Comparison of ENCODE assay signal across 29 cellular contexts in genomic region chr14:53695692-53696091, GRCh38.
"Had no signal": no experiment of that assay in that cellular context is flagged by ENCODE, and none has a peak within 500 bp of the region (broad histone marks: within the 10 kb centered on the region; RNA-seq: fewer than 3 reads in every experiment).

No MANE protein-coding gene starts in this region.

- H3K27ac Mint-ChIP-seq: activated CD4-positive, alpha-beta memory T cell treated with anti-CD3 and anti-CD28 coated beads, Interleukin-2, amount 10 ng/mL, durations not matched to agents 7 days and 5 days; activated CD8-positive, alpha-beta memory T cell treated with anti-CD3 and anti-CD28 coated beads, Interleukin-2, amount 10 ng/mL, durations not matched to agents 7 days and 5 days; activated naive CD4-positive, alpha-beta T cell treated with anti-CD3 and anti-CD28 coated beads, Interleukin-2, amount 10 ng/mL, durations not matched to agents 7 days and 5 days; activated naive CD8-positive, alpha-beta T cell had no signal

- H3K9me3 ChIP-seq: SJCRH30 had no signal

- H3K36me3 ChIP-seq: brain microvascular endothelial cell, SJCRH30, WERI-Rb-1 had no signal

- DNase-seq: activated CD4-positive, alpha-beta memory T cell treated with anti-CD3 and anti-CD28 coated beads, Interleukin-2, amount 10 ng/mL, durations not matched to agents 7 days and 5 days; activated CD4-positive, alpha-beta T cell treated with anti-CD3 and anti-CD28 coated beads for 1 hour; activated CD4-positive, alpha-beta T cell treated with anti-CD3 and anti-CD28 coated beads for 48 hours; activated CD4-positive, CD25-positive, alpha-beta regulatory T cell; activated CD8-positive, alpha-beta memory T cell treated with anti-CD3 and anti-CD28 coated beads for 24 hours; activated CD8-positive, alpha-beta memory T cell treated with anti-CD3 and anti-CD28 coated beads, Interleukin-2, amount 10 ng/mL, durations not matched to agents 7 days and 5 days; activated CD8-positive, alpha-beta memory T cell treated with anti-CD3 and anti-CD28 coated beads, Interleukin-2, amount 50 U/mL, for 48 hours; activated effector memory CD4-positive, alpha-beta T cell treated with Interleukin-2 at 50 U/mL for 16 hours; activated naive CD4-positive, alpha-beta T cell treated with anti-CD3 and anti-CD28 coated beads, Interleukin-2, amount 10 ng/mL, durations not matched to agents 7 days and 5 days; activated T-cell treated with anti-CD3 and anti-CD28 coated beads, Interleukin-2, amount 50 U/mL, for 48 hours; amniotic stem cell; aorta; brain microvascular endothelial cell; central memory CD4-positive, alpha-beta T cell; Karpas-422; NCI-H1105; NCI-H1417 treated with DMSO at 0.1 percent for 48 hours; NCI-H187 treated with DMSO at 0.1 percent for 48 hours; NCI-H2081 treated with DMSO at 0.1 percent for 48 hours; NCI-H2171 treated with DMSO at 0.1 percent for 48 hours; NCI-H2227 treated with DMSO at 0.1 percent for 48 hours; NCI-H524 treated with DMSO at 0.1 percent for 48 hours; NCI-H748 treated with DMSO at 0.1 percent for 48 hours; T1000; WERI-Rb-1 had no signal

- ATAC-seq: activated CD8-positive, alpha-beta memory T cell treated with anti-CD3 and anti-CD28 coated beads, Interleukin-2, amount 10 ng/mL, durations not matched to agents 7 days and 5 days; Panc1 had no signal

- H3K27me3 Mint-ChIP-seq: activated CD4-positive, alpha-beta memory T cell treated with anti-CD3 and anti-CD28 coated beads, Interleukin-2, amount 10 ng/mL, durations not matched to agents 7 days and 5 days; activated CD8-positive, alpha-beta memory T cell treated with anti-CD3 and anti-CD28 coated beads, Interleukin-2, amount 10 ng/mL, durations not matched to agents 7 days and 5 days; activated naive CD4-positive, alpha-beta T cell treated with anti-CD3 and anti-CD28 coated beads, Interleukin-2, amount 10 ng/mL, durations not matched to agents 7 days and 5 days; activated naive CD8-positive, alpha-beta T cell had no signal

- H3K27ac ChIP-seq: brain microvascular endothelial cell, SJCRH30, SK-N-MC, WERI-Rb-1 had no signal

- H3K27me3 ChIP-seq: brain microvascular endothelial cell, SJCRH30 had no signal

- H3K36me3 Mint-ChIP-seq: activated CD8-positive, alpha-beta memory T cell treated with anti-CD3 and anti-CD28 coated beads, Interleukin-2, amount 10 ng/mL, durations not matched to agents 7 days and 5 days; activated naive CD4-positive, alpha-beta T cell treated with anti-CD3 and anti-CD28 coated beads, Interleukin-2, amount 10 ng/mL, durations not matched to agents 7 days and 5 days; activated naive CD8-positive, alpha-beta T cell had no signal

- H3K4me1 Mint-ChIP-seq: activated CD4-positive, alpha-beta memory T cell treated with anti-CD3 and anti-CD28 coated beads, Interleukin-2, amount 10 ng/mL, durations not matched to agents 7 days and 5 days; activated CD8-positive, alpha-beta memory T cell treated with anti-CD3 and anti-CD28 coated beads, Interleukin-2, amount 10 ng/mL, durations not matched to agents 7 days and 5 days; activated naive CD4-positive, alpha-beta T cell treated with anti-CD3 and anti-CD28 coated beads, Interleukin-2, amount 10 ng/mL, durations not matched to agents 7 days and 5 days had no signal

- H3K4me3 ChIP-seq: SJCRH30, SK-N-MC had no signal

- H3K4me3 Mint-ChIP-seq: activated CD4-positive, alpha-beta memory T cell treated with anti-CD3 and anti-CD28 coated beads, Interleukin-2, amount 10 ng/mL, durations not matched to agents 7 days and 5 days; activated CD8-positive, alpha-beta memory T cell treated with anti-CD3 and anti-CD28 coated beads, Interleukin-2, amount 10 ng/mL, durations not matched to agents 7 days and 5 days; activated naive CD4-positive, alpha-beta T cell treated with anti-CD3 and anti-CD28 coated beads, Interleukin-2, amount 10 ng/mL, durations not matched to agents 7 days and 5 days; activated naive CD8-positive, alpha-beta T cell had no signal
